ENCODE assay signal across 18 cellular contexts in genomic region chr14:91985008-91985407, GRCh38. TPM values are rescaled to one million over a fixed set of nuclear protein-coding genes. Genes with fewer than 3 reads are reported as not detected.
DNase-seq lines count a peak whose midpoint lies in the region; ATAC-seq and TF ChIP-seq lines count a peak whose summit lies in the region.
"Had no signal": no experiment of that assay in that cellular context is flagged by ENCODE, and none has a peak within 500 bp of the region (broad histone marks: within the 10 kb centered on the region; RNA-seq: fewer than 3 reads in every experiment).

No MANE protein-coding gene starts in this region.

- H3F3A ChIP-seq in PC-3 (ENCODE audit: low read length, unreplicated experiment), result peaks cover 6% of the 10 kb centered on the region

- H3K36me3 ChIP-seq in PC-3 (ENCODE audit: low read depth, low read length) (peaks cover 30% of the 10 kb centered on the region), muscle layer of duodenum (ENCODE audit: control insufficient read depth in 1 of 2, insufficient read depth in 2 of 2, low read length in 2 of 2) (peaks cover 21 to 40% of the 10 kb centered on the region in 2 donors)

- H3K9ac ChIP-seq in PC-3 (ENCODE audit: low read length), result no peak overlapping the region
- H3K9ac ChIP-seq: BLaER1 had no signal

- POLR2A ChIA-PET in PC-3 (lab: Charles Lee; ENCODE audit: unreplicated experiment), result no interaction called here

- H3K27me3 ChIP-seq in PC-3 (ENCODE audit: low read length) (no peaks in the 10 kb centered on the region), muscle layer of duodenum (ENCODE audit: low read depth, low read length) (no peaks in the 10 kb centered on the region)
- H3K27me3 ChIP-seq: BLaER1, colonic mucosa, pancreas, spleen, suprapubic skin had no signal

- peaks cover 3% of the 10 kb centered on the region; the same call in 1 of the 2 replicates for H4K20me1 ChIP-seq in PC-3 (ENCODE audit: low read length)
- H4K20me1 ChIP-seq: BLaER1 had no signal

- H2AFZ ChIP-seq in PC-3 (ENCODE audit: low read length), result no peak overlapping the region

- ATAC-seq in PC-3 (peak; percentile 48), HG03378 (IDR thresholded peaks at IDR 0.05; ENCODE audit: unreplicated experiment) (no peak)

- no TSS peak for BruUV-seq in PC-3 (replicated peaks; lab: Mats Ljungman, UMichigan)

- CTCF ChIA-PET in PC-3 (lab: Charles Lee), result interaction anchor here (0.5 kb wide), 1 partner anchor 12 kb away, joined by 3 read pairs; no protein-coding TSS in a partner anchor

- intact Hi-C loops in PC-3 (cut with micrococcal nuclease), result no loop called here

- H3K27ac ChIP-seq in PC-3 (ENCODE audit: low read length), result peak overlapping the region; percentile 40
- H3K27ac ChIP-seq in epithelial cell of prostate, result peak overlapping the region; percentile 1
- peak overlapping the region; percentile 30 for H3K27ac ChIP-seq in muscle layer of duodenum (ENCODE audit: low read length)
- H3K27ac ChIP-seq: BLaER1, colonic mucosa, suprapubic skin had no signal

- no peaks in the 10 kb centered on the region for H3K79me2 ChIP-seq in PC-3 (ENCODE audit: low read length)

- H3K4me2 ChIP-seq in PC-3 (ENCODE audit: low read length), result no peak overlapping the region
- H3K4me2 ChIP-seq: BLaER1 had no signal

- DNase-seq in AG20443 (ENCODE audit: low spot score) (peak; percentile 13), PC-3 (peak; percentile 13), epithelial cell of prostate (ENCODE audit: low read depth, low spot score) (no peak), NOMO-1 treated with DMSO at 0.1 percent for 48 hours (lab: John Stamatoyannopoulos, UW; ENCODE audit: unreplicated experiment) (no peak), DMS53 treated with DMSO at 0.1 percent for 48 hours (lab: John Stamatoyannopoulos, UW; ENCODE audit: unreplicated experiment) (no peak), NCI-H187 treated with DMSO at 0.1 percent for 48 hours (lab: John Stamatoyannopoulos, UW) (no peak)
- DNase-seq: activated CD4-positive, CD25-positive, alpha-beta regulatory T cell; activated naive CD8-positive, alpha-beta T cell treated with anti-CD3 and anti-CD28 coated beads, Interleukin-2, amount 10 ng/mL, durations not matched to agents 7 days and 5 days; activated T-cell treated with anti-CD3 and anti-CD28 coated beads for 4 hours; colonic mucosa; DND-41; NCI-H1092; pancreas; spleen had no signal

- H3K9me3 ChIP-seq in PC-3 (ENCODE audit: low read length) (no peaks in the 10 kb centered on the region), muscle layer of duodenum (ENCODE audit: control insufficient read depth in 1 of 2, low read length in 2 of 2) (no peaks in the 10 kb centered on the region)
- H3K9me3 ChIP-seq: BLaER1, colonic mucosa, pancreas, spleen, suprapubic skin had no signal

- H3K4me1 ChIP-seq in PC-3 (ENCODE audit: insufficient read depth, low read length) (peaks cover 14% of the 10 kb centered on the region), muscle layer of duodenum (ENCODE audit: control insufficient read depth in 1 of 2, insufficient read depth in 2 of 2, low read length in 2 of 2) (peaks cover 9 to 24% of the 10 kb centered on the region in 2 donors)
- H3K4me1 ChIP-seq: BLaER1, colonic mucosa had no signal

- no peak overlapping the region for H3K4me3 ChIP-seq in PC-3 (ENCODE audit: low read length)
- no peak overlapping the region for H3K4me3 ChIP-seq in muscle layer of duodenum (ENCODE audit: low read depth in 1 of 2, low read length in 2 of 2)
- H3K4me3 ChIP-seq: BLaER1, colonic mucosa, pancreas, spleen, suprapubic skin had no signal

- H3K9me2 ChIP-seq in PC-3 (replicated peaks; ENCODE audit: low read length), result no peaks in the 10 kb centered on the region

- no peak for TF ChIP-seq CTCF in PC-3 (conservative IDR thresholded peaks at IDR 0.05; ENCODE audit: low read depth, low read length)

RNA-seq across cellular contexts. Expression of gene FBLN5, which starts 37.5 kb away (rescaled TPM):
- 0.17 and 0.58 TPM in 2 replicates for total RNA-seq in PC-3 (2014; rRNA removed)

RNA-seq across cellular contexts. Expression of gene TRIP11, which starts 54.9 kb away (rescaled TPM):
- 9.6 and 14.3 TPM in 2 replicates for total RNA-seq in PC-3 (2014; rRNA removed)

Comparison
In these comparisons a context has a peak if more than half of its experiments do, and no peak if none do; other contexts are left out.
1. DNase-seq: peak in AG20443 (single experiment) and PC-3 (single experiment); none in epithelial cell of prostate (single experiment), NOMO-1 treated with DMSO at 0.1 percent for 48 hours (single experiment), DMS53 treated with DMSO at 0.1 percent for 48 hours (single experiment) and NCI-H187 treated with DMSO at 0.1 percent for 48 hours (single experiment).
2. Peak in every context shown above with its lines, with median percentiles within 50 percentile points of each other: H3K27ac ChIP-seq.